Comparison of ENCODE assay signal across 8 cellular contexts in the genomic region with DNA sequence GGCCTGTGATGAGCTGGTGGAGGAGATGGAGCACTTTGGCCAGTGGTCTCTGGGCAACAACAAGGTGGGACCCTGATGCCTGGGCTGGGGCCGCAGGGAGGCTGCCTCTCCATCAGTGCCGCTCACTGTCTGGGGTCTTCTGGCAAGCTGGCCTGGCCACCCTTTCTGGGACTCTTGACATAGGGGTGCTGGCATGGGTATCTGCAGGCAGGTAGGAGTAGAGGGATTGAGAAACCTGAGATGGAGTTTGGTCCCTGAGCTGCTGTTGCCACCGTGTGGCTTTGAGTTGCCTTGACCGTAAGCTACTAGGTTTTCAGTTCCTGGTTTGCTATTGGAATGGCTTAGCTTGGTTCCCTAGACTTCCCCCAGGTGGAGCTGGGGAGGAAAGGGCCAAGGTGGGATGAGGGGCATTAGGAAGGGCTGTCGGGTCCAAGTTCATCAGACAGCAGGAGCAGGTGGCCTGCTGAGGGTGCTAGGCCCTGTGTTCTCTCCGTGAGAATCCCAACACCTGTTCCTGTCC. TPM values are rescaled to one million over a fixed set of nuclear protein-coding genes. Genes with fewer than 3 reads are reported as not detected.
A peak's percentile ranks its signal among the peaks of the same experiment; 100 is the strongest.
DNase-seq lines count a peak whose midpoint lies in the region; ATAC-seq and TF ChIP-seq lines count a peak whose summit lies in the region.

No MANE protein-coding gene starts in this region.

- CTCF ChIA-PET in WTC11 (lab: Charles Lee), result interaction anchor here (0.6 to 2.5 kb wide), 47 partner anchors 9 to 308 kb away, joined by 3 to 49 read pairs (median 5); a partner anchor contains a TSS

- H3K27ac Mint-ChIP-seq in WTC11, result peak overlapping the region; percentile 74; the same call in 1 of the 2 replicates

- H3K79me2 ChIP-seq in hepatocyte, result no peaks in the 10 kb centered on the region

- H3K4me1 ChIP-seq in hepatocyte (ENCODE audit: insufficient read depth), result no peaks in the 10 kb centered on the region
- no peaks in the 10 kb centered on the region for H3K4me1 ChIP-seq in testis

- H3K27me3 Mint-ChIP-seq in WTC11 (ENCODE audit: low read depth), result no peaks in the 10 kb centered on the region

- H3K4me3 Mint-ChIP-seq in WTC11, result no peak overlapping the region

- no peaks in the 10 kb centered on the region for H3K9me3 Mint-ChIP-seq in WTC11

- H3K27me3 ChIP-seq in hepatocyte, result no peaks in the 10 kb centered on the region
- H3K27me3 ChIP-seq in testis, result no peaks in the 10 kb centered on the region

- no peak for DNase-seq in Right ventricle myocardium superior
- DNase-seq in cardiac septum (ENCODE audit: low spot score), result no peak
- DNase-seq in NCI-H2107 treated with DMSO at 0.1 percent for 48 hours (lab: John Stamatoyannopoulos, UW; ENCODE audit: unreplicated experiment), result peak; percentile 95
- DNase-seq in WTC11 (ENCODE audit: low spot score), result peak; percentile 78
- DNase-seq in hepatocyte (ENCODE audit: low spot score), result peak; percentile 81
- peak; percentile 57 for DNase-seq in testis
- DNase-seq in activated T-cell treated with anti-CD3 and anti-CD28 coated beads, Interleukin-2, amount 50 U/mL, for 1 hour, result no peak
- DNase-seq in stimulated activated CD4-positive, alpha-beta T cell treated with anti-CD3 and anti-CD28 coated beads, Interleukin-2, amount 100 ng/mL, for 24 hours, result no peak

- intact Hi-C loops in Right ventricle myocardium superior (cut with DNase I), result loop anchor here (10.0 kb wide), 1 partner anchor 52 kb away; no protein-coding TSS in a partner anchor
- intact Hi-C loops in cardiac septum (cut with DNase I), result loop anchor here (5.0 kb wide), 1 partner anchor 130 kb away; no protein-coding TSS in a partner anchor
- intact Hi-C loops in testis (cut with DNase I; ENCODE audit: low total_unique reads), result no loop called here

- POLR2A ChIA-PET in WTC11 (lab: Charles Lee), result interaction anchor here (0.6 to 2.2 kb wide), 6 partner anchors 13 to 58 kb away, joined by 3 to 61 read pairs (median 3); a partner anchor contains a TSS

- ATAC-seq in Right ventricle myocardium superior (ENCODE audit: poor library complexity) (peak; percentile 69), WTC11 (peak; percentile 99)

- WGBS in hepatocyte (ENCODE audit: low lambda C conversion rate, missing lambda C conversion rate), result 57% methylated on average over 6 of the region's 6 CpGs
- WGBS in testis, 2 donors, result 46 to 73% methylated on average over 5 to 6 of the region's 6 CpGs

- H3K9me2 ChIP-seq in hepatocyte (replicated peaks; ENCODE audit: insufficient read depth), result no peaks in the 10 kb centered on the region

- no peaks in the 10 kb centered on the region for H4K20me1 ChIP-seq in hepatocyte (ENCODE audit: insufficient read depth, poor library complexity, severe bottlenecking)

- no peak overlapping the region for H3K4me2 ChIP-seq in hepatocyte

- no peak overlapping the region for H3K27ac ChIP-seq in hepatocyte
- H3K27ac ChIP-seq in testis, result no peak overlapping the region

- H3K36me3 ChIP-seq in hepatocyte (replicated peaks; ENCODE audit: insufficient read depth, low read depth) (no peaks in the 10 kb centered on the region), testis (ENCODE audit: low read depth, missing control alignments) (no peaks in the 10 kb centered on the region)

- H3K9me3 ChIP-seq in hepatocyte (ENCODE audit: low read depth) (no peaks in the 10 kb centered on the region), testis (no peaks in the 10 kb centered on the region)

- TF ChIP-seq POLR2A in testis (IDR thresholded peaks at IDR 0.05), result no peak

- H3K4me3 ChIP-seq in hepatocyte (no peak overlapping the region), testis (no peak overlapping the region)

- no peak for TF ChIP-seq CTCF in WTC11 (IDR thresholded peaks at IDR 0.05)
- TF ChIP-seq CTCF in hepatocyte (IDR thresholded peaks at IDR 0.05; ENCODE audit: poor library complexity), result peak; percentile 58
- peak in 1 of 3 experiments; percentile 43 for TF ChIP-seq CTCF in testis (IDR thresholded peaks at IDR 0.05)

- H3K4me1 Mint-ChIP-seq in WTC11, result no peaks in the 10 kb centered on the region

- H3K36me3 Mint-ChIP-seq in WTC11, result peaks cover 6% of the 10 kb centered on the region

- no peak overlapping the region for H2AFZ ChIP-seq in hepatocyte

TF ChIP-seq in WTC11, 78 proteins besides CTCF, POLR2A, EP300 and RAD21 (continues in another document):
- TF ChIP-seq, protein P1, sequence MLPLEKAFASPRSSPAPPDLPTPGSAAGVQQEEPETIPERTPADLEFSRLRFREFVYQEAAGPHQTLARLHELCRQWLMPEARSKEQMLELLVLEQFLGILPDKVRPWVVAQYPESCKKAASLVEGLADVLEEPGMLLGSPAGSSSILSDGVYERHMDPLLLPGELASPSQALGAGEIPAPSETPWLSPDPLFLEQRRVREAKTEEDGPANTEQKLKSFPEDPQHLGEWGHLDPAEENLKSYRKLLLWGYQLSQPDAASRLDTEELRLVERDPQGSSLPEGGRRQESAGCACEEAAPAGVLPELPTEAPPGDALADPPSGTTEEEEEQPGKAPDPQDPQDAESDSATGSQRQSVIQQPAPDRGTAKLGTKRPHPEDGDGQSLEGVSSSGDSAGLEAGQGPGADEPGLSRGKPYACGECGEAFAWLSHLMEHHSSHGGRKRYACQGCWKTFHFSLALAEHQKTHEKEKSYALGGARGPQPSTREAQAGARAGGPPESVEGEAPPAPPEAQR (CRISPR knock-in tag; IDR thresholded peaks at IDR 0.05), result no peak
- TF ChIP-seq TCF7 (CRISPR knock-in tag; IDR thresholded peaks at IDR 0.05; ENCODE audit: low read depth), result no peak
- no peak for TF ChIP-seq NFATC4 (CRISPR knock-in tag; IDR thresholded peaks at IDR 0.05)
- TF ChIP-seq, protein P2, sequence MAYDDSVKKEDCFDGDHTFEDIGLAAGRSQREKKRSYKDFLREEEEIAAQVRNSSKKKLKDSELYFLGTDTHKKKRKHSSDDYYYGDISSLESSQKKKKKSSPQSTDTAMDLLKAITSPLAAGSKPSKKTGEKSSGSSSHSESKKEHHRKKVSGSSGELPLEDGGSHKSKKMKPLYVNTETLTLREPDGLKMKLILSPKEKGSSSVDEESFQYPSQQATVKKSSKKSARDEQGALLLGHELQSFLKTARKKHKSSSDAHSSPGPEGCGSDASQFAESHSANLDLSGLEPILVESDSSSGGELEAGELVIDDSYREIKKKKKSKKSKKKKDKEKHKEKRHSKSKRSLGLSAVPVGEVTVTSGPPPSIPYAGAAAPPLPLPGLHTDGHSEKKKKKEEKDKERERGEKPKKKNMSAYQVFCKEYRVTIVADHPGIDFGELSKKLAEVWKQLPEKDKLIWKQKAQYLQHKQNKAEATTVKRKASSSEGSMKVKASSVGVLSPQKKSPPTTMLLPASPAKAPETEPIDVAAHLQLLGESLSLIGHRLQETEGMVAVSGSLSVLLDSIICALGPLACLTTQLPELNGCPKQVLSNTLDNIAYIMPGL (CRISPR knock-in tag; IDR thresholded peaks at IDR 0.05), result no peak
- TF ChIP-seq RELA (CRISPR knock-in tag; IDR thresholded peaks at IDR 0.05; ENCODE audit: borderline replicate concordance), result no peak
- no peak for TF ChIP-seq ZNF317 (CRISPR knock-in tag; IDR thresholded peaks at IDR 0.05; ENCODE audit: borderline replicate concordance, low read depth)
- no peak for TF ChIP-seq CREB1 (CRISPR knock-in tag; IDR thresholded peaks at IDR 0.05)
- TF ChIP-seq, protein P3, sequence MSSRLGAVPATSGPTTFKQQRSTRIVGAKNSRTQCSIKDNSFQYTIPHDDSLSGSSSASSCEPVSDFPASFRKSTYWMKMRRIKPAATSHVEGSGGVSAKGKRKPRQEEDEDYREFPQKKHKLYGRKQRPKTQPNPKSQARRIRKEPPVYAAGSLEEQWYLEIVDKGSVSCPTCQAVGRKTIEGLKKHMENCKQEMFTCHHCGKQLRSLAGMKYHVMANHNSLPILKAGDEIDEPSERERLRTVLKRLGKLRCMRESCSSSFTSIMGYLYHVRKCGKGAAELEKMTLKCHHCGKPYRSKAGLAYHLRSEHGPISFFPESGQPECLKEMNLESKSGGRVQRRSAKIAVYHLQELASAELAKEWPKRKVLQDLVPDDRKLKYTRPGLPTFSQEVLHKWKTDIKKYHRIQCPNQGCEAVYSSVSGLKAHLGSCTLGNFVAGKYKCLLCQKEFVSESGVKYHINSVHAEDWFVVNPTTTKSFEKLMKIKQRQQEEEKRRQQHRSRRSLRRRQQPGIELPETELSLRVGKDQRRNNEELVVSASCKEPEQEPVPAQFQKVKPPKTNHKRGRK (CRISPR knock-in tag; IDR thresholded peaks at IDR 0.05; ENCODE audit: borderline replicate concordance), result no peak
- no peak for TF ChIP-seq NR1H2 (CRISPR knock-in tag; IDR thresholded peaks at IDR 0.05)

RNA-seq across cellular contexts. Expression of a gene that starts 13.2 kb away (rescaled TPM):
- total RNA-seq in Right ventricle myocardium superior (648 TPM), cardiac septum (619 TPM), WTC11 (2021) (56.8 to 63.0 TPM (median 59.8 TPM) in 3 replicates), hepatocyte (45.1 and 54.3 TPM in 2 replicates), testis (10 to 100 TPM; 77.5 to 95.3 TPM)
- polyA plus RNA-seq in hepatocyte (35.1 and 43.1 TPM in 2 replicates), testis (ENCODE audit: insufficient read depth, low read depth, low replicate concordance) (80.0 TPM)

RNA-seq across cellular contexts. Expression of a gene that starts 32.6 kb away (rescaled TPM):
- 66.1 TPM for total RNA-seq in Right ventricle myocardium superior
- 52.6 TPM for total RNA-seq in cardiac septum
- total RNA-seq in WTC11 (2021), result 46.9 to 73.8 TPM (median 67.3 TPM) in 3 replicates
- total RNA-seq in hepatocyte, result 153 and 184 TPM in 2 replicates
- polyA plus RNA-seq in hepatocyte, result 195 and 200 TPM in 2 replicates
- total RNA-seq in testis, result 10 to 100 TPM; 33.1 to 62.0 TPM
- polyA plus RNA-seq in testis (ENCODE audit: insufficient read depth, low read depth, low replicate concordance), result 41.3 TPM

RNA-seq across cellular contexts. Expression of a gene that starts 40.9 kb away (rescaled TPM):
- 31.6 TPM for total RNA-seq in Right ventricle myocardium superior
- 42.6 TPM for total RNA-seq in cardiac septum
- 45.3 to 50.2 TPM (median 45.6 TPM) in 3 replicates for total RNA-seq in WTC11 (2021)
- total RNA-seq in hepatocyte, result 63.6 and 73.1 TPM in 2 replicates
- 85.1 and 85.5 TPM in 2 replicates for polyA plus RNA-seq in hepatocyte
- 100 to 1,000 TPM; 140 to 144 TPM for total RNA-seq in testis
- polyA plus RNA-seq in testis (ENCODE audit: insufficient read depth, low read depth, low replicate concordance), result 73.5 TPM

RNA-seq across cellular contexts. Expression of a gene that starts 52.2 kb away (rescaled TPM):
- total RNA-seq in Right ventricle myocardium superior (14.6 TPM), cardiac septum (18.7 TPM), WTC11 (2021) (65.6 to 75.1 TPM (median 67.4 TPM) in 3 replicates), hepatocyte (20.6 TPM in 2 replicates), testis (10 to 100 TPM; 69.8 to 83.9 TPM)
- polyA plus RNA-seq in hepatocyte (39.6 and 45.2 TPM in 2 replicates), testis (ENCODE audit: insufficient read depth, low read depth, low replicate concordance) (44.5 TPM)

Comparison
In these comparisons a context has a peak if more than half of its experiments do, and no peak if none do; other contexts are left out.
1. DNase-seq: peak in NCI-H2107 treated with DMSO at 0.1 percent for 48 hours (single experiment), WTC11 (single experiment), hepatocyte (single experiment) and testis (single experiment); none in Right ventricle myocardium superior (single experiment), cardiac septum (single experiment), activated T-cell treated with anti-CD3 and anti-CD28 coated beads, Interleukin-2, amount 50 U/mL, for 1 hour (single experiment) and stimulated activated CD4-positive, alpha-beta T cell treated with anti-CD3 and anti-CD28 coated beads, Interleukin-2, amount 100 ng/mL, for 24 hours (0 of 2).